ENCODE assay signal across 9 cellular contexts in genomic region chr1:237672748-237673147, GRCh38.
DNase-seq lines count a peak whose midpoint lies in the region; ATAC-seq, FAIRE-seq and TF ChIP-seq lines count a peak whose summit lies in the region.
"Had no signal": no experiment of that assay in that cellular context is flagged by ENCODE, and none has a peak within 500 bp of the region (broad histone marks: within the 10 kb centered on the region; RNA-seq: fewer than 3 reads in every experiment).

No MANE protein-coding gene starts in this region.

- DNase-seq in A549 (ENCODE audit: low read depth in 1 of 2, low spot score in 1 of 2) (peak in 1 of 2 experiments; percentile 36), EL (peak; percentile 1), NCI-H460 (ENCODE audit: extremely low read depth, low read depth) (peak; percentile 25), mammary epithelial cell (peak; percentile 4), NCI-H446 (lab: John Stamatoyannopoulos, UW) (no peak), mesenteric fat pad (ENCODE audit: low spot score) (no peak)
- DNase-seq in activated CD4-positive, alpha-beta T cell treated with anti-CD3 and anti-CD28 coated beads for 1 hour, result no peak
- DNase-seq: activated T-cell treated with anti-CD3 and anti-CD28 coated beads, Interleukin-2, amount 50 U/mL, for 4 hours had no signal

- H3K4me2 ChIP-seq in A549 (no peak overlapping the region), mammary epithelial cell (ENCODE audit: insufficient read depth, low read depth, low read length) (no peak overlapping the region)

- 4% methylated on average over 2 of the region's 2 CpGs for WGBS in A549 (ENCODE audit: missing lambda C conversion rate)
- WGBS in mammary epithelial cell (ENCODE audit: low coverage, missing lambda C conversion rate), result 48% methylated on average over 2 of the region's 2 CpGs

- no peak for TF ChIP-seq POLR2A in A549 (IDR thresholded peaks at IDR 0.05; ENCODE audit: low read length)

- no peaks in the 10 kb centered on the region for H3K4me1 ChIP-seq in A549
- H3K4me1 ChIP-seq in mammary epithelial cell (ENCODE audit: insufficient read depth, low read length), result no peaks in the 10 kb centered on the region

- TF ChIP-seq EP300 in A549 (IDR thresholded peaks at IDR 0.05), result no peak

- ATAC-seq in A549 (peak; percentile 66 to 70; a peak in 2 of 6 replicates), GM21526 (IDR thresholded peaks at IDR 0.05; ENCODE audit: low FRiP score, unreplicated experiment) (no peak)
- ATAC-seq: activated T-cell treated with anti-CD3 and anti-CD28 coated beads, Interleukin-2, amount 50 U/mL, for 4 hours had no signal

- no peak overlapping the region for H3K27ac ChIP-seq in A549
- no peak overlapping the region for H3K27ac ChIP-seq in mammary epithelial cell (ENCODE audit: insufficient read depth, low read depth, low read length)

- TF ChIP-seq RAD21 in A549 (conservative IDR thresholded peaks at IDR 0.05 in 1 of 2, IDR thresholded peaks at IDR 0.05 in 1 of 2), result peak; percentile 29 to 45; a peak in 4 of 5 replicates

- H3K27me3 ChIP-seq in mammary epithelial cell (ENCODE audit: insufficient read depth, low read length), result no peaks in the 10 kb centered on the region

- no peak overlapping the region for H3K9ac ChIP-seq in mammary epithelial cell (ENCODE audit: insufficient read depth, low read length)

- intact Hi-C loops in mammary epithelial cell (cut with micrococcal nuclease), result loop anchor here (5.0 kb wide), 1 partner anchor 125 kb away; no protein-coding TSS in a partner anchor

- peak; percentile 38; the same call in 2 of the 3 replicates for TF ChIP-seq CTCF in A549 (IDR thresholded peaks at IDR 0.05)
- peak in 1 of 2 donors; percentile 53 for TF ChIP-seq CTCF in mammary epithelial cell (conservative IDR thresholded peaks at IDR 0.05 in 1 of 2, IDR thresholded peaks at IDR 0.05 in 1 of 2; ENCODE audit: extremely low read depth in 1 of 2, insufficient read depth in 1 of 2, low read depth in 1 of 2, low read length in 2 of 2)

- H3K9me3 ChIP-seq in A549, result no peaks in the 10 kb centered on the region
- H3K9me3 ChIP-seq in mammary epithelial cell (replicated peaks; ENCODE audit: insufficient read depth, low read length), result no peaks in the 10 kb centered on the region

- dilution Hi-C loops in mammary epithelial cell (cut with HindIII; ENCODE audit: low sequenced_read_pairs), result no loop called here

- FAIRE-seq in A549 (lab: Jason Lieb, UNC), result no peak

- CTCF ChIA-PET in A549 (lab: Yijun Ruan, JAX), result interaction anchor here (0.6 kb wide), 1 partner anchor 9 kb away, joined by 3 read pairs; no protein-coding TSS in a partner anchor
- CTCF ChIA-PET in mammary epithelial cell (lab: Charles Lee; ENCODE audit: low non-redundant PET), result interaction anchor here (0.5 kb wide), 1 partner anchor 131 kb away, joined by 7 read pairs; no protein-coding TSS in a partner anchor

- H3K36me3 ChIP-seq in mammary epithelial cell (ENCODE audit: insufficient read depth, low read length), result no peaks in the 10 kb centered on the region

- BruUV-seq in mammary epithelial cell (replicated peaks; lab: Mats Ljungman, UMichigan), result no TSS peak

- POLR2A ChIA-PET in A549 (lab: Yijun Ruan, JAX), result no interaction called here

- in situ Hi-C loops in mammary epithelial cell (cut with MboI; ENCODE audit: low sequenced_read_pairs in 2 of 2), result no loop called here

- H4K20me1 ChIP-seq in mammary epithelial cell (ENCODE audit: insufficient read depth, low read length), result no peaks in the 10 kb centered on the region

- no peak overlapping the region for H2AFZ ChIP-seq in mammary epithelial cell (ENCODE audit: low read depth, low read length)

- H3K79me2 ChIP-seq in mammary epithelial cell (ENCODE audit: insufficient read depth, low read length), result no peaks in the 10 kb centered on the region

- no peak overlapping the region for H3K4me3 ChIP-seq in A549
- H3K4me3 ChIP-seq in mammary epithelial cell (replicated peaks in 1 of 3; ENCODE audit: insufficient read depth in 1 of 3, low read depth in 2 of 3, low read length in 3 of 3), result no peak overlapping the region

TF ChIP-seq in A549, 52 proteins besides CTCF, POLR2A, EP300 and RAD21:
- no peak for TF ChIP-seq HEYL (CRISPR knock-in tag; IDR thresholded peaks at IDR 0.05)
- no peak for TF ChIP-seq CBX2 (IDR thresholded peaks at IDR 0.05; ENCODE audit: borderline replicate concordance, low read depth)
- TF ChIP-seq, protein P1, sequence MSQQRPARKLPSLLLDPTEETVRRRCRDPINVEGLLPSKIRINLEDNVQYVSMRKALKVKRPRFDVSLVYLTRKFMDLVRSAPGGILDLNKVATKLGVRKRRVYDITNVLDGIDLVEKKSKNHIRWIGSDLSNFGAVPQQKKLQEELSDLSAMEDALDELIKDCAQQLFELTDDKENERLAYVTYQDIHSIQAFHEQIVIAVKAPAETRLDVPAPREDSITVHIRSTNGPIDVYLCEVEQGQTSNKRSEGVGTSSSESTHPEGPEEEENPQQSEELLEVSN (IDR thresholded peaks at IDR 0.05; ENCODE audit: borderline replicate concordance, low read depth), result no peak
- TF ChIP-seq, protein P2, sequence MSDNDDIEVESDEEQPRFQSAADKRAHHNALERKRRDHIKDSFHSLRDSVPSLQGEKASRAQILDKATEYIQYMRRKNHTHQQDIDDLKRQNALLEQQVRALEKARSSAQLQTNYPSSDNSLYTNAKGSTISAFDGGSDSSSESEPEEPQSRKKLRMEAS (IDR thresholded peaks at IDR 0.05), result no peak
- no peak for TF ChIP-seq ZFP36 (IDR thresholded peaks at IDR 0.05; ENCODE audit: borderline replicate concordance, partially characterized antibody)
- TF ChIP-seq KDM1A (IDR thresholded peaks at IDR 0.05; ENCODE audit: low read depth), result no peak
- TF ChIP-seq FOXS1 (CRISPR knock-in tag; IDR thresholded peaks at IDR 0.05), result no peak
- no peak for TF ChIP-seq MYC (IDR thresholded peaks at IDR 0.05; ENCODE audit: borderline replicate concordance, low read length)
- no peak for TF ChIP-seq TFCP2L1 (CRISPR knock-in tag; IDR thresholded peaks at IDR 0.05)
- TF ChIP-seq, protein P3, sequence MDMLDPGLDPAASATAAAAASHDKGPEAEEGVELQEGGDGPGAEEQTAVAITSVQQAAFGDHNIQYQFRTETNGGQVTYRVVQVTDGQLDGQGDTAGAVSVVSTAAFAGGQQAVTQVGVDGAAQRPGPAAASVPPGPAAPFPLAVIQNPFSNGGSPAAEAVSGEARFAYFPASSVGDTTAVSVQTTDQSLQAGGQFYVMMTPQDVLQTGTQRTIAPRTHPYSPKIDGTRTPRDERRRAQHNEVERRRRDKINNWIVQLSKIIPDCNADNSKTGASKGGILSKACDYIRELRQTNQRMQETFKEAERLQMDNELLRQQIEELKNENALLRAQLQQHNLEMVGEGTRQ (IDR thresholded peaks at IDR 0.05), result no peak
- TF ChIP-seq BHLHE40 (IDR thresholded peaks at IDR 0.05; ENCODE audit: low read depth, low read length), result no peak
- no peak for TF ChIP-seq HES2 (IDR thresholded peaks at IDR 0.05)
- no peak for TF ChIP-seq FOSB (CRISPR knock-in tag; IDR thresholded peaks at IDR 0.05)
- no peak for TF ChIP-seq FOSL2 (IDR thresholded peaks at IDR 0.05)
- no peak for TF ChIP-seq FOSL2 (CRISPR knock-in tag; IDR thresholded peaks at IDR 0.05)
- TF ChIP-seq ZC3H11A (IDR thresholded peaks at IDR 0.05), result no peak

Comparison
In these comparisons a context has a peak if more than half of its experiments do, and no peak if none do; other contexts are left out.
1. DNase-seq: peak in EL (single experiment), NCI-H460 (single experiment) and mammary epithelial cell (single experiment); none in activated CD4-positive, alpha-beta T cell treated with anti-CD3 and anti-CD28 coated beads for 1 hour (single experiment), NCI-H446 (0 of 2) and mesenteric fat pad (single experiment).